ENCODE assay signal across 22 cellular contexts in the genomic region with DNA sequence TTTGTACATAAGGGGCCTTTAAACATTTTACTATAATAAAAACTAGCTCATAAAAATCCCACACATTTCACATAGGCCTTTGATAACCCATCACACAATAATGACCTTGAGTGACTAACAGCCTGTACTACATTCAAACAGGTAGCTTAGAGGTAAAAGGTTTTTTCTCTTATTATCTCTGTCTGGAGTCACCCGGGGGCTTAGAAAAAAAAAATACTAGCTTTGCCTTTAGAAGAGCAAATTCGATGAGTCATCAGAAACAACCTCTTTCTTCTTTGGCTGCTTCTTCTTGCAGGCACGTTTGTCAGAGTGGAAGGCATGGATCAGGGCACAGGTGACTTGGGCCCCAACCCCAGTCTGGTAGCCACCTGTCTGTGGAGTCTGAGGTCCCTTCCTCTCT. TPM values are rescaled to one million over a fixed set of nuclear protein-coding genes. Genes with fewer than 3 reads are reported as not detected.
DNase-seq lines count a peak whose midpoint lies in the region; ATAC-seq, FAIRE-seq and TF ChIP-seq lines count a peak whose summit lies in the region.
"Had no signal": no experiment of that assay in that cellular context is flagged by ENCODE, and none has a peak within 500 bp of the region (broad histone marks: within the 10 kb centered on the region; RNA-seq: fewer than 3 reads in every experiment).

No MANE protein-coding gene starts in this region.

- TF ChIP-seq CTCF in HCT116 (IDR thresholded peaks at IDR 0.05 in 2 of 3, conservative IDR thresholded peaks at IDR 0.05 in 1 of 3; ENCODE audit: borderline replicate concordance in 1 of 3, insufficient read depth in 1 of 3, low read depth in 2 of 3, low read length in 2 of 3) (no peak), hepatocyte (IDR thresholded peaks at IDR 0.05; ENCODE audit: poor library complexity) (no peak), pancreas (IDR thresholded peaks at IDR 0.05) (no peak)

- H3K9me2 ChIP-seq in HCT116 (ENCODE audit: insufficient read depth) (no peaks in the 10 kb centered on the region), hepatocyte (replicated peaks; ENCODE audit: insufficient read depth) (no peaks in the 10 kb centered on the region)

- H3K4me1 ChIP-seq in HCT116 (ENCODE audit: control insufficient read depth in 1 of 2, insufficient read depth in 2 of 2, low read length in 2 of 2): peaks cover 0 to under 1% of the 10 kb centered on the region in 2 experiments; a peak in 2 of 4 replicates
- peaks cover 17% of the 10 kb centered on the region for H3K4me1 ChIP-seq in hepatocyte (ENCODE audit: insufficient read depth)
- H3K4me1 ChIP-seq in pancreas: no peaks in the 10 kb centered on the region
- H3K4me1 ChIP-seq: body of pancreas had no signal

- no peaks in the 10 kb centered on the region for H3K9me3 Mint-ChIP-seq in activated naive CD4-positive, alpha-beta T cell treated with anti-CD3 and anti-CD28 coated beads for 36 hours
- no peaks in the 10 kb centered on the region for H3K9me3 Mint-ChIP-seq in activated naive CD4-positive, alpha-beta T cell treated with anti-CD3 and anti-CD28 coated beads, Interleukin-2, amount 10 ng/mL, durations not matched to agents 7 days and 5 days

- no peaks in the 10 kb centered on the region for H3K79me2 ChIP-seq in HCT116 (ENCODE audit: insufficient read depth, low read length)
- no peaks in the 10 kb centered on the region for H3K79me2 ChIP-seq in hepatocyte

- no peak for TF ChIP-seq RAD21 in HCT116 (IDR thresholded peaks at IDR 0.05; ENCODE audit: low read depth)

- no peaks in the 10 kb centered on the region for H4K20me1 ChIP-seq in HCT116 (ENCODE audit: insufficient read depth)
- H4K20me1 ChIP-seq in hepatocyte (ENCODE audit: insufficient read depth, poor library complexity, severe bottlenecking): no peaks in the 10 kb centered on the region

- H3K27me3 ChIP-seq in HCT116 (ENCODE audit: insufficient read depth, low read length) (no peaks in the 10 kb centered on the region), hepatocyte (no peaks in the 10 kb centered on the region), pancreas (no peaks in the 10 kb centered on the region)
- H3K27me3 ChIP-seq: body of pancreas, MG63 had no signal

- CTCF ChIA-PET in activated naive CD4-positive, alpha-beta T cell treated with anti-CD3 and anti-CD28 coated beads for 36 hours (lab: Charles Lee): interaction anchor here (0.8 kb wide), 1 partner anchor 46 kb away, joined by 6 read pairs; no protein-coding TSS in a partner anchor
- CTCF ChIA-PET in activated naive CD4-positive, alpha-beta T cell treated with anti-CD3 and anti-CD28 coated beads, Interleukin-2, amount 10 ng/mL, durations not matched to agents 7 days and 5 days (lab: Charles Lee): interaction anchor here (0.6 kb wide), 1 partner anchor 32 kb away, joined by 4 read pairs; no protein-coding TSS in a partner anchor
- CTCF ChIA-PET in HCT116 (lab: Charles Lee): no interaction called here

- no peaks in the 10 kb centered on the region for H3K36me3 ChIP-seq in HCT116 (ENCODE audit: control insufficient read depth in 1 of 2, insufficient read depth in 2 of 2, low read length in 2 of 2)
- no peaks in the 10 kb centered on the region for H3K36me3 ChIP-seq in hepatocyte (replicated peaks; ENCODE audit: insufficient read depth, low read depth)
- H3K36me3 ChIP-seq in pancreas: no peaks in the 10 kb centered on the region
- H3K36me3 ChIP-seq: MG63 had no signal

- H3K4me1 Mint-ChIP-seq in activated naive CD4-positive, alpha-beta T cell treated with anti-CD3 and anti-CD28 coated beads for 36 hours (ENCODE audit: low read depth): peaks cover 17% of the 10 kb centered on the region
- H3K4me1 Mint-ChIP-seq in activated naive CD4-positive, alpha-beta T cell treated with anti-CD3 and anti-CD28 coated beads, Interleukin-2, amount 10 ng/mL, durations not matched to agents 7 days and 5 days: peaks cover 12% of the 10 kb centered on the region

- H3K27ac ChIP-seq in HCT116 (ENCODE audit: low read depth, low read length): no peak overlapping the region
- peak overlapping the region; percentile 75 for H3K27ac ChIP-seq in hepatocyte
- no peak overlapping the region for H3K27ac ChIP-seq in pancreas
- H3K27ac ChIP-seq: body of pancreas had no signal

- BruUV-seq in HCT116 (replicated peaks; lab: Mats Ljungman, UMichigan): no TSS peak

- 25% methylated on average over 3 of the region's 3 CpGs for WGBS in hepatocyte (ENCODE audit: low lambda C conversion rate, missing lambda C conversion rate)
- 31 to 32% methylated on average over 3 of the region's 3 CpGs for WGBS in pancreas, 2 donors

- RAD21 ChIA-PET in HCT116 (lab: Charles Lee; ENCODE audit: low non-redundant PET in 1 of 2, low total read pairs in 2 of 2, uncharacterized antibody in 2 of 2, unreplicated experiment in 2 of 2): interaction anchor here in 1 of 2 experiments (1.2 kb wide), 1 partner anchor 12 kb away, joined by 3 read pairs; no protein-coding TSS in a partner anchor

- TF ChIP-seq POLR2A in HCT116 (IDR thresholded peaks at IDR 0.05; ENCODE audit: borderline replicate concordance, extremely low read depth, insufficient read depth, insufficient read length): no peak

- no peak overlapping the region for H3K9ac ChIP-seq in HCT116 (ENCODE audit: low read length)

- H3K36me3 Mint-ChIP-seq in activated naive CD4-positive, alpha-beta T cell treated with anti-CD3 and anti-CD28 coated beads for 36 hours (ENCODE audit: low read depth): no peaks in the 10 kb centered on the region
- H3K36me3 Mint-ChIP-seq in activated naive CD4-positive, alpha-beta T cell treated with anti-CD3 and anti-CD28 coated beads, Interleukin-2, amount 10 ng/mL, durations not matched to agents 7 days and 5 days: no peaks in the 10 kb centered on the region

- peak overlapping the region; percentile 9 for H3K27ac Mint-ChIP-seq in activated naive CD4-positive, alpha-beta T cell treated with anti-CD3 and anti-CD28 coated beads for 36 hours
- H3K27ac Mint-ChIP-seq in activated naive CD4-positive, alpha-beta T cell treated with anti-CD3 and anti-CD28 coated beads, Interleukin-2, amount 10 ng/mL, durations not matched to agents 7 days and 5 days: no peak overlapping the region

- H3K4me3 Mint-ChIP-seq in activated naive CD4-positive, alpha-beta T cell treated with anti-CD3 and anti-CD28 coated beads for 36 hours: no peak overlapping the region
- no peak overlapping the region for H3K4me3 Mint-ChIP-seq in activated naive CD4-positive, alpha-beta T cell treated with anti-CD3 and anti-CD28 coated beads, Interleukin-2, amount 10 ng/mL, durations not matched to agents 7 days and 5 days

- no peak overlapping the region for H3K4me2 ChIP-seq in HCT116 (ENCODE audit: low read length)
- no peak overlapping the region for H3K4me2 ChIP-seq in hepatocyte

- intact Hi-C loops in activated naive CD4-positive, alpha-beta T cell treated with anti-CD3 and anti-CD28 coated beads for 36 hours (cut with micrococcal nuclease): no loop called here
- intact Hi-C loops in HCT116 (cut with micrococcal nuclease) (no loop called here), pancreas (cut with DNase I) (no loop called here)

- no peak overlapping the region for H3K4me3 ChIP-seq in HCT116 (replicated peaks in 1 of 2; ENCODE audit: low read depth in 1 of 2, low read length in 2 of 2)
- H3K4me3 ChIP-seq in hepatocyte: no peak overlapping the region
- H3K4me3 ChIP-seq in pancreas: no peak overlapping the region
- H3K4me3 ChIP-seq: body of pancreas, MG63, mucosa of descending colon had no signal

- ATAC-seq in HCT116 (no peak), pancreas (no peak)
- ATAC-seq: body of pancreas, left colon, mucosa of descending colon had no signal

- POLR2A ChIA-PET in HCT116 (lab: Charles Lee): no interaction called here

- no peak for FAIRE-seq in pancreas (lab: Jason Lieb, UNC)
- FAIRE-seq: H54, small intestine had no signal

- H3K27me3 Mint-ChIP-seq in activated naive CD4-positive, alpha-beta T cell treated with anti-CD3 and anti-CD28 coated beads for 36 hours (ENCODE audit: low read depth): no peaks in the 10 kb centered on the region
- H3K27me3 Mint-ChIP-seq in activated naive CD4-positive, alpha-beta T cell treated with anti-CD3 and anti-CD28 coated beads, Interleukin-2, amount 10 ng/mL, durations not matched to agents 7 days and 5 days: no peaks in the 10 kb centered on the region

- peak; percentile 32 for DNase-seq in activated naive CD4-positive, alpha-beta T cell treated with anti-CD3 and anti-CD28 coated beads for 36 hours
- DNase-seq in activated naive CD4-positive, alpha-beta T cell treated with anti-CD3 and anti-CD28 coated beads, Interleukin-2, amount 10 ng/mL, durations not matched to agents 7 days and 5 days: no peak
- no peak for DNase-seq in HCT116 (ENCODE audit: low read depth, low spot score)
- peak; percentile 45 for DNase-seq in SW480 (ENCODE audit: low spot score)
- DNase-seq in hepatocyte (ENCODE audit: low spot score): peak; percentile 62
- DNase-seq in ecto neural progenitor cell (ENCODE audit: low spot score): no peak
- DNase-seq in OCI-M2 (lab: John Stamatoyannopoulos, UW; ENCODE audit: unreplicated experiment): no peak
- DNase-seq in pancreas: no peak
- DNase-seq: activated CD4-positive, alpha-beta T cell treated with anti-CD3 and anti-CD28 coated beads, Interleukin-2, amount 50 U/mL, for 48 hours; activated effector memory CD4-positive, alpha-beta T cell treated with Interleukin-2 at 50 U/mL for 16 hours; hippocampal formation; left colon; MG63; NCI-H2081 treated with DMSO at 0.1 percent for 48 hours; NCI-H748 treated with DMSO at 0.1 percent for 48 hours; SHP77; small intestine; T-helper 2 cell had no signal

- H3K9me3 ChIP-seq in HCT116 (ENCODE audit: control insufficient read depth in 1 of 2, insufficient read depth in 1 of 2, low read depth in 1 of 2, low read length in 2 of 2) (no peaks in the 10 kb centered on the region), hepatocyte (ENCODE audit: low read depth) (no peaks in the 10 kb centered on the region), pancreas (no peaks in the 10 kb centered on the region)
- H3K9me3 ChIP-seq: body of pancreas, MG63, mucosa of descending colon had no signal

- H2AFZ ChIP-seq in HCT116 (ENCODE audit: low read depth, low read length, poor library complexity, severe bottlenecking): no peak overlapping the region
- H2AFZ ChIP-seq in hepatocyte: no peak overlapping the region

TF ChIP-seq in HCT116, 20 proteins besides CTCF, POLR2A, EP300 and RAD21 (continues in another document):
- no peak for TF ChIP-seq CBX3 (IDR thresholded peaks at IDR 0.05; ENCODE audit: low read depth)

RNA-seq across cellular contexts. Expression of a gene that starts 43.4 kb away (rescaled TPM):
- 10 to 100 TPM; 24.9 to 26.2 TPM for total RNA-seq in activated naive CD4-positive, alpha-beta T cell treated with anti-CD3 and anti-CD28 coated beads for 36 hours
- total RNA-seq in HCT116 (2021; ENCODE audit: unreplicated experiment): 26.2 TPM
- polyA plus RNA-seq in HCT116 (2012): 10.4 and 13.8 TPM in 2 replicates
- 24.6 and 25.8 TPM in 2 replicates for total RNA-seq in hepatocyte
- polyA plus RNA-seq in hepatocyte: 5.7 and 8.9 TPM in 2 replicates
- 1 to 10 TPM; 3.7 to 9.6 (median 5.7) TPM for total RNA-seq in pancreas
- 1 to 10 TPM; 2.4 to 5.5 TPM for polyA plus RNA-seq in pancreas

RNA-seq across cellular contexts. Expression of a gene that starts 55.1 kb away (rescaled TPM):
- total RNA-seq in activated naive CD4-positive, alpha-beta T cell treated with anti-CD3 and anti-CD28 coated beads for 36 hours: 10 to 100 TPM; 18.5 to 21.4 TPM
- total RNA-seq in HCT116 (2021; ENCODE audit: unreplicated experiment) (2.3 TPM), hepatocyte (7.8 and 11.5 TPM in 2 replicates), pancreas (1 to 10 TPM in 3 of 6 donors, under 1 TPM in 3; 0.42 to 2.7 (median 1.2) TPM)
- polyA plus RNA-seq in HCT116 (2012): 8.0 and 13.4 TPM in 2 replicates
- polyA plus RNA-seq in hepatocyte (10.4 and 16.1 TPM in 2 replicates), pancreas (under 1 TPM; 0.61 to 0.68 TPM)
- total RNA-seq: G401 had no signal

Comparison
In these comparisons a context has a peak if more than half of its experiments do, and no peak if none do; other contexts are left out.
1. DNase-seq: peak in activated naive CD4-positive, alpha-beta T cell treated with anti-CD3 and anti-CD28 coated beads for 36 hours (single experiment), SW480 (single experiment) and hepatocyte (single experiment); none in activated naive CD4-positive, alpha-beta T cell treated with anti-CD3 and anti-CD28 coated beads, Interleukin-2, amount 10 ng/mL, durations not matched to agents 7 days and 5 days (single experiment), HCT116 (single experiment), ecto neural progenitor cell (single experiment), OCI-M2 (single experiment) and pancreas (0 of 6).